In genomic region chrY:6908021-6908420, GRCh38 we compare ENCODE assay signal across 8 cellular contexts. TPM values are rescaled to one million over a fixed set of nuclear protein-coding genes. Genes with fewer than 3 reads are reported as not detected.
"Had no signal": no experiment of that assay in that cellular context is flagged by ENCODE, and none has a peak within 500 bp of the region (broad histone marks: within the 10 kb centered on the region; RNA-seq: fewer than 3 reads in every experiment).

No MANE protein-coding gene starts in this region.

RNA-seq across cellular contexts. Expression of gene TBL1Y, which starts 2.5 kb away (rescaled TPM):
- total RNA-seq: LHCN-M2, MCF 10A, PC-3, Peyer's patch, Right ventricle myocardium superior, SJSA1 had no signal
- polyA plus RNA-seq: SK-N-SH had no signal

RNA-seq across cellular contexts. Expression of gene AMELY, which starts 3.5 kb away (rescaled TPM):
- total RNA-seq: LHCN-M2, MCF 10A, NCI-H460, PC-3, Peyer's patch, Right ventricle myocardium superior, SJSA1 had no signal
- polyA plus RNA-seq: SK-N-SH had no signal
